Comparison of ENCODE assay signal across 17 cellular contexts in genomic region chr17:77640242-77640641, GRCh38.
"Had no signal": no experiment of that assay in that cellular context is flagged by ENCODE, and none has a peak within 500 bp of the region (broad histone marks: within the 10 kb centered on the region; RNA-seq: fewer than 3 reads in every experiment).

No MANE protein-coding gene starts in this region.

- H3K9me3 Mint-ChIP-seq: dendritic cell treated with granulocyte-macrophage colony-stimulating factor and Interleukin-4, amounts not matched to agents 40 ng/mL and 50 ng/mL, for 4 days; memory B cell; natural killer cell treated with Interleukin-12 subunit alpha and Interleukin-12 subunit beta and Interleukin-15 and Interleukin-18, amount 100 ng/mL, for 72 hours had no signal

- H3K4me3 ChIP-seq: esophagus squamous epithelium, gastroesophageal sphincter, left ventricle myocardium inferior, lower lobe of right lung had no signal

- FAIRE-seq: colon, islet of Langerhans, urothelium cell line had no signal

- H3K9me3 ChIP-seq: esophagus squamous epithelium, gastroesophageal sphincter, left ventricle myocardium inferior, lower lobe of right lung had no signal

- ATAC-seq: gastroesophageal sphincter; lower lobe of right lung; natural killer cell treated with Interleukin-12 subunit alpha and Interleukin-12 subunit beta and Interleukin-15 and Interleukin-18, amount 100 ng/mL, for 72 hours; sciatic nerve had no signal

- H3K4me3 Mint-ChIP-seq: dendritic cell treated with granulocyte-macrophage colony-stimulating factor and Interleukin-4, amounts not matched to agents 40 ng/mL and 50 ng/mL, for 4 days; memory B cell; natural killer cell treated with Interleukin-12 subunit alpha and Interleukin-12 subunit beta and Interleukin-15 and Interleukin-18, amount 100 ng/mL, for 72 hours had no signal

- H3K4me1 ChIP-seq: gastroesophageal sphincter, left ventricle myocardium inferior, lower lobe of right lung had no signal

- H3K36me3 Mint-ChIP-seq: natural killer cell treated with Interleukin-12 subunit alpha and Interleukin-12 subunit beta and Interleukin-15 and Interleukin-18, amount 100 ng/mL, for 72 hours had no signal

- H3K27ac ChIP-seq: esophagus squamous epithelium, gastroesophageal sphincter, left ventricle myocardium inferior, lower lobe of right lung had no signal

- DNase-seq: esophagus squamous epithelium; foreskin fibroblast; glutamatergic neuron; left ventricle myocardium inferior; lower lobe of right lung; midbrain; posterior cingulate gyrus; stimulated activated naive CD4-positive, alpha-beta T cell treated with Interleukin-2 at 50 U/mL for 16 hours; trophoblast cell had no signal

- H3K36me3 ChIP-seq: esophagus squamous epithelium, gastroesophageal sphincter, left ventricle myocardium inferior, lower lobe of right lung had no signal

- H3K27ac Mint-ChIP-seq: dendritic cell treated with granulocyte-macrophage colony-stimulating factor and Interleukin-4, amounts not matched to agents 40 ng/mL and 50 ng/mL, for 4 days; memory B cell; natural killer cell treated with Interleukin-12 subunit alpha and Interleukin-12 subunit beta and Interleukin-15 and Interleukin-18, amount 100 ng/mL, for 72 hours had no signal
